15 cellular contexts compared by ENCODE assay signal in the genomic region with DNA sequence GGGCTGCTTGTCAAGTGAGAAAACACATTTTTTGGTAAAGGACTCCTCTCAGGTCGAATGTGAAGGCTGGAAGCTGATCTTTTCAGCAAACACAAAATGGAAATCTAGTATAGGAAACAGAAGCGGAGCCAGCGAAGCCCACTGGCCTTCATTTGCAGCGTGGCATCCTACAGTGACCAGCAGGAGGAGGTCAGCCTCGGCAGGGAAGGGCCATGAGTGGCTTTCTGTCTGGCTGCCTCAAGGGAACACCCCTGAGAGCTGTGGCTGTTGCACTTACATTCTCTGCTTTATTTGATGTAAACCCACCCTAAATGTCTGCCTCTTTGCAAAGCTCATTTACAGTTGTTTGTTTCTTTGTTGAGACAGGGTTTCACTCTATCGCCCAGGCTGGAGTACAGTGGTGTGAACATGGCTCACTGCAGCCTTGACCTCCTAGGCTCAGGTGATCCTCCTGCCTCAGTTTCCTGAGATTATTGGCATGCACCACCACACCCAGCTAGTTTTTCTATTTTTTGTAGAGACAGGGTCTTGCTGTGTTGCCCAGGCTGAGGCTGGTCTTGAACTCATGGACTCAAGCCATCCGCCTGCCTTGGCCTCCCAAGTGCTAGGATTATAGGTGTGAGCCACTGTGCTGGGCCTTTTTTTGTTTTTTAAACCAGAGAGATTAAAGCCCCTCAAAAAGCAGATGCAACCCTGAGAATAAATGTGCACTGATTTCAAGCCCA.
"Had no signal": no experiment of that assay in that cellular context is flagged by ENCODE, and none has a peak within 500 bp of the region (broad histone marks: within the 10 kb centered on the region; RNA-seq: fewer than 3 reads in every experiment).

No MANE protein-coding gene starts in this region.

- H3K36me3 Mint-ChIP-seq: activated naive CD8-positive, alpha-beta T cell treated with anti-CD3 and anti-CD28 coated beads for 36 hours; natural killer cell treated with Interleukin-12 subunit alpha and Interleukin-12 subunit beta and Interleukin-15 and Interleukin-18, amount 100 ng/mL, for 72 hours; stimulated activated effector memory CD8-positive, alpha-beta T cell treated with anti-CD3 and anti-CD28 coated beads, Interleukin-12 subunit alpha, Interleukin-12 subunit beta, amount 100 ng/mL, for 72 hours had no signal

- DNase-seq: activated B cell treated with CpG ODN at 0.5 μM for 24 hours; activated CD4-positive, alpha-beta T cell treated with anti-CD3 and anti-CD28 coated beads, Interleukin-2, amount 10 ng/mL, durations not matched to agents 24 days and 14 days; activated CD8-positive, alpha-beta memory T cell treated with anti-CD3 and anti-CD28 coated beads, Interleukin-2, amount 50 U/mL, for 4 hours; activated CD8-positive, alpha-beta T cell treated with anti-CD3 and anti-CD28 coated beads, Interleukin-2, amount 10 ng/mL, durations not matched to agents 7 days and 5 days; activated gamma-delta T cell treated with Interleukin-2 at 50 U/mL for 16 hours; activated naive CD8-positive, alpha-beta T cell treated with anti-CD3 and anti-CD28 coated beads for 36 hours; activated T-cell treated with anti-CD3 and anti-CD28 coated beads, Interleukin-2, amount 50 U/mL, for 72 hours; erythroblast; left ventricle myocardium superior; T-helper 2 cell had no signal

- H3K27me3 Mint-ChIP-seq: activated B cell treated with CpG ODN at 0.5 μM for 24 hours; activated CD4-positive, alpha-beta T cell treated with anti-CD3 and anti-CD28 coated beads, Interleukin-2, amount 10 ng/mL, durations not matched to agents 24 days and 14 days; activated naive CD8-positive, alpha-beta T cell treated with anti-CD3 and anti-CD28 coated beads for 36 hours; memory B cell; natural killer cell treated with Interleukin-12 subunit alpha and Interleukin-12 subunit beta and Interleukin-15 and Interleukin-18, amount 100 ng/mL, for 72 hours had no signal

- H3K4me3 Mint-ChIP-seq: activated B cell treated with CpG ODN at 0.5 μM for 24 hours; activated CD4-positive, alpha-beta T cell treated with anti-CD3 and anti-CD28 coated beads, Interleukin-2, amount 10 ng/mL, durations not matched to agents 24 days and 14 days; activated CD8-positive, alpha-beta T cell treated with anti-CD3 and anti-CD28 coated beads, Interleukin-2, amount 10 ng/mL, durations not matched to agents 7 days and 5 days; activated naive CD8-positive, alpha-beta T cell treated with anti-CD3 and anti-CD28 coated beads for 36 hours; activated T-cell treated with anti-CD3 and anti-CD28 coated beads, Interleukin-2, amount 50 U/mL, for 72 hours; memory B cell; natural killer cell treated with Interleukin-12 subunit alpha and Interleukin-12 subunit beta and Interleukin-15 and Interleukin-18, amount 100 ng/mL, for 72 hours; stimulated activated effector memory CD8-positive, alpha-beta T cell treated with anti-CD3 and anti-CD28 coated beads, Interleukin-12 subunit alpha, Interleukin-12 subunit beta, amount 100 ng/mL, for 72 hours had no signal

- H3K4me1 Mint-ChIP-seq: activated B cell treated with CpG ODN at 0.5 μM for 24 hours; activated CD4-positive, alpha-beta T cell treated with anti-CD3 and anti-CD28 coated beads, Interleukin-2, amount 10 ng/mL, durations not matched to agents 24 days and 14 days; activated naive CD8-positive, alpha-beta T cell treated with anti-CD3 and anti-CD28 coated beads for 36 hours; memory B cell; stimulated activated effector memory CD8-positive, alpha-beta T cell treated with anti-CD3 and anti-CD28 coated beads, Interleukin-12 subunit alpha, Interleukin-12 subunit beta, amount 100 ng/mL, for 72 hours had no signal

- H3K4me1 ChIP-seq: gastroesophageal sphincter had no signal

- H3K27me3 ChIP-seq: gastroesophageal sphincter had no signal

- H3K27ac Mint-ChIP-seq: activated B cell treated with CpG ODN at 0.5 μM for 24 hours; activated CD4-positive, alpha-beta T cell treated with anti-CD3 and anti-CD28 coated beads, Interleukin-2, amount 10 ng/mL, durations not matched to agents 24 days and 14 days; activated CD8-positive, alpha-beta T cell treated with anti-CD3 and anti-CD28 coated beads, Interleukin-2, amount 10 ng/mL, durations not matched to agents 7 days and 5 days; activated naive CD8-positive, alpha-beta T cell treated with anti-CD3 and anti-CD28 coated beads for 36 hours; activated T-cell treated with anti-CD3 and anti-CD28 coated beads, Interleukin-2, amount 50 U/mL, for 72 hours; memory B cell; natural killer cell treated with Interleukin-12 subunit alpha and Interleukin-12 subunit beta and Interleukin-15 and Interleukin-18, amount 100 ng/mL, for 72 hours; stimulated activated effector memory CD8-positive, alpha-beta T cell treated with anti-CD3 and anti-CD28 coated beads, Interleukin-12 subunit alpha, Interleukin-12 subunit beta, amount 100 ng/mL, for 72 hours had no signal

- H3K27ac ChIP-seq: gastroesophageal sphincter, thoracic aorta had no signal

- H3K36me3 ChIP-seq: gastroesophageal sphincter, thoracic aorta had no signal

- H3K4me3 ChIP-seq: gastroesophageal sphincter, thoracic aorta had no signal

- H3K9me3 Mint-ChIP-seq: activated CD4-positive, alpha-beta T cell treated with anti-CD3 and anti-CD28 coated beads, Interleukin-2, amount 10 ng/mL, durations not matched to agents 24 days and 14 days; activated naive CD8-positive, alpha-beta T cell treated with anti-CD3 and anti-CD28 coated beads for 36 hours; activated T-cell treated with anti-CD3 and anti-CD28 coated beads, Interleukin-2, amount 50 U/mL, for 72 hours; natural killer cell treated with Interleukin-12 subunit alpha and Interleukin-12 subunit beta and Interleukin-15 and Interleukin-18, amount 100 ng/mL, for 72 hours; stimulated activated effector memory CD8-positive, alpha-beta T cell treated with anti-CD3 and anti-CD28 coated beads, Interleukin-12 subunit alpha, Interleukin-12 subunit beta, amount 100 ng/mL, for 72 hours had no signal

- H3K9me3 ChIP-seq: thoracic aorta had no signal

- ATAC-seq: activated CD8-positive, alpha-beta T cell treated with anti-CD3 and anti-CD28 coated beads, Interleukin-2, amount 10 ng/mL, durations not matched to agents 7 days and 5 days; activated T-cell treated with anti-CD3 and anti-CD28 coated beads, Interleukin-2, amount 50 U/mL, for 72 hours; gastroesophageal sphincter; natural killer cell treated with Interleukin-12 subunit alpha and Interleukin-12 subunit beta and Interleukin-15 and Interleukin-18, amount 100 ng/mL, for 72 hours; stimulated activated effector memory CD8-positive, alpha-beta T cell treated with anti-CD3 and anti-CD28 coated beads, Interleukin-12 subunit alpha, Interleukin-12 subunit beta, amount 100 ng/mL, for 72 hours had no signal
